Comparison of ENCODE assay signal across 1 cellular context in genomic region chr16:57624044-57624688, GRCh38.
A peak's percentile ranks its signal among the peaks of the same experiment; 100 is the strongest.
TF ChIP-seq lines count a peak whose summit lies in the region.

No MANE protein-coding gene starts in this region.

TF ChIP-seq in HepG2, 621 proteins besides CTCF, POLR2A, EP300 and RAD21 (continued from another document and continues in another):
- TF ChIP-seq REPIN1 (CRISPR knock-in tag; IDR thresholded peaks at IDR 0.05; ENCODE audit: borderline replicate concordance, low read depth) (no peak), ZNF138 (CRISPR knock-in tag; IDR thresholded peaks at IDR 0.05; ENCODE audit: low read depth) (no peak), BCL3 (CRISPR knock-in tag; IDR thresholded peaks at IDR 0.05) (no peak), EEA1 (CRISPR knock-in tag; IDR thresholded peaks at IDR 0.05; ENCODE audit: borderline replicate concordance) (no peak), ZNF691 (CRISPR knock-in tag; IDR thresholded peaks at IDR 0.05; ENCODE audit: borderline replicate concordance, low read depth) (no peak), ZNF230 (CRISPR knock-in tag; IDR thresholded peaks at IDR 0.05) (no peak), TARDBP (CRISPR knock-in tag; IDR thresholded peaks at IDR 0.05) (no peak), THAP7 (CRISPR knock-in tag; IDR thresholded peaks at IDR 0.05) (no peak), NFRKB (IDR thresholded peaks at IDR 0.05) (no peak), MED1 (CRISPR knock-in tag; IDR thresholded peaks at IDR 0.05) (no peak; the same call in 1 of the 2 replicates), THAP8 (CRISPR knock-in tag; IDR thresholded peaks at IDR 0.05; ENCODE audit: borderline replicate concordance) (no peak), FOXC1 (CRISPR knock-in tag; IDR thresholded peaks at IDR 0.05; ENCODE audit: borderline replicate concordance) (0 out of 2 replicates have a peak, but pooled peaks have one; percentile 73), SOX13 (IDR thresholded peaks at IDR 0.05) (no peak), SOX13 (CRISPR knock-in tag; conservative IDR thresholded peaks at IDR 0.05 in 1 of 2, IDR thresholded peaks at IDR 0.05 in 1 of 2) (peak in 1 of 2 experiments; percentile 87; a peak in 2 of 4 replicates), MEIS1 (CRISPR knock-in tag; IDR thresholded peaks at IDR 0.05; ENCODE audit: borderline replicate concordance) (no peak), KMT2B (CRISPR knock-in tag; IDR thresholded peaks at IDR 0.05) (no peak), ZNF746 (CRISPR knock-in tag; IDR thresholded peaks at IDR 0.05) (no peak), ZNF207 (IDR thresholded peaks at IDR 0.05; ENCODE audit: borderline replicate concordance) (no peak), MBD4 (IDR thresholded peaks at IDR 0.05; ENCODE audit: borderline replicate concordance, low read length) (no peak), ZSCAN12 (CRISPR knock-in tag; IDR thresholded peaks at IDR 0.05) (no peak), ZNF776 (CRISPR knock-in tag; IDR thresholded peaks at IDR 0.05) (no peak), PBX2 (CRISPR knock-in tag; IDR thresholded peaks at IDR 0.05) (no peak), REL (CRISPR knock-in tag; conservative IDR thresholded peaks at IDR 0.05) (no peak), FOXP1 (IDR thresholded peaks at IDR 0.05) (no peak), FOXP1 (CRISPR knock-in tag; IDR thresholded peaks at IDR 0.05) (peak; percentile 34; the same call in 1 of the 2 replicates), ZBTB26 (CRISPR knock-in tag; IDR thresholded peaks at IDR 0.05; ENCODE audit: borderline replicate concordance) (0 out of 2 replicates have a peak, but pooled peaks have one; percentile 17), ZNF790 (CRISPR knock-in tag; IDR thresholded peaks at IDR 0.05; ENCODE audit: borderline replicate concordance) (no peak), HNF1B (CRISPR knock-in tag; IDR thresholded peaks at IDR 0.05) (no peak), SOX5 (CRISPR knock-in tag; IDR thresholded peaks at IDR 0.05; ENCODE audit: borderline replicate concordance) (peak; percentile 72; the same call in 1 of the 2 replicates), HNF4A (CRISPR knock-in tag; IDR thresholded peaks at IDR 0.05) (peak; percentile 47; the same call in 1 of the 2 replicates), TMF1 (CRISPR knock-in tag; IDR thresholded peaks at IDR 0.05; ENCODE audit: low read depth) (no peak), IRF2 (CRISPR knock-in tag; IDR thresholded peaks at IDR 0.05) (peak; percentile 31; the same call in 1 of the 2 replicates), KDM5A (IDR thresholded peaks at IDR 0.05; ENCODE audit: borderline replicate concordance, low read length) (no peak), ZNF318 (CRISPR knock-in tag; IDR thresholded peaks at IDR 0.05) (no peak), ZNF775 (CRISPR knock-in tag; IDR thresholded peaks at IDR 0.05; ENCODE audit: borderline replicate concordance) (no peak), NCOA1 (CRISPR knock-in tag; IDR thresholded peaks at IDR 0.05) (no peak), NFE2L2 (IDR thresholded peaks at IDR 0.05; ENCODE audit: low read length) (no peak), BRCA1 (CRISPR knock-in tag; IDR thresholded peaks at IDR 0.05) (no peak), ZNF331 (CRISPR knock-in tag; IDR thresholded peaks at IDR 0.05) (peak; percentile 81), ZNF589 (CRISPR knock-in tag; conservative IDR thresholded peaks at IDR 0.05) (no peak), ELF1 (CRISPR knock-in tag; IDR thresholded peaks at IDR 0.05) (no peak), ZFP91 (CRISPR knock-in tag; IDR thresholded peaks at IDR 0.05; ENCODE audit: borderline replicate concordance) (no peak), ZSCAN25 (CRISPR knock-in tag; IDR thresholded peaks at IDR 0.05) (no peak), ADNP (CRISPR knock-in tag; IDR thresholded peaks at IDR 0.05) (no peak), ZNF513 (CRISPR knock-in tag; conservative IDR thresholded peaks at IDR 0.05) (no peak)
